Comparison of ENCODE assay signal across 8 cellular contexts in genomic region chr6:30618270-30618787, GRCh38. TPM values are rescaled to one million over a fixed set of nuclear protein-coding genes. Genes with fewer than 3 reads are reported as not detected.
DNase-seq lines count a peak whose midpoint lies in the region; ATAC-seq lines count a peak whose summit lies in the region.

No MANE protein-coding gene starts in this region.

- peak overlapping the region; percentile 97 for H3K27ac Mint-ChIP-seq in T-helper 2 cell treated with Interferon-gamma antibody and Interleukin-4, amounts not matched to agents 5 μg/mL and 100 μg/mL, for 36 hours
- H3K27ac Mint-ChIP-seq in activated CD8-positive, alpha-beta T cell treated with anti-CD3 and anti-CD28 coated beads, Interleukin-2, amount 10 ng/mL, durations not matched to agents 7 days and 5 days, result peak overlapping the region; percentile 98

- no peaks in the 10 kb centered on the region for H3K9me3 Mint-ChIP-seq in T-helper 2 cell treated with Interferon-gamma antibody and Interleukin-4, amounts not matched to agents 5 μg/mL and 100 μg/mL, for 36 hours
- no peaks in the 10 kb centered on the region for H3K9me3 Mint-ChIP-seq in activated CD8-positive, alpha-beta T cell treated with anti-CD3 and anti-CD28 coated beads, Interleukin-2, amount 10 ng/mL, durations not matched to agents 7 days and 5 days (ENCODE audit: insufficient read depth)

- H3K36me3 ChIP-seq in iPS-20b (ENCODE audit: insufficient read depth, low read depth, low read length) (peaks cover 65% of the 10 kb centered on the region), subcutaneous abdominal adipose tissue (ENCODE audit: control insufficient read depth in 5 of 5, insufficient read depth in 5 of 5, low read length in 5 of 5) (peaks cover 4 to 48% (median 30%) of the 10 kb centered on the region in 5 donors)

- H3K9me3 ChIP-seq in iPS-20b (ENCODE audit: insufficient read depth, low read depth, low read length) (no peaks in the 10 kb centered on the region), subcutaneous abdominal adipose tissue (ENCODE audit: control insufficient read depth in 5 of 5, low read length in 5 of 5) (no peaks in the 10 kb centered on the region)

- peaks cover 16% of the 10 kb centered on the region for H3K4me1 ChIP-seq in iPS-20b (ENCODE audit: insufficient read depth, low read length)
- peaks cover 10 to 31% (median 26%) of the 10 kb centered on the region in 5 donors for H3K4me1 ChIP-seq in subcutaneous abdominal adipose tissue (ENCODE audit: control insufficient read depth in 5 of 5, insufficient read depth in 5 of 5, low read length in 5 of 5)

- H3K27ac ChIP-seq in iPS-20b (ENCODE audit: low read length), result peak overlapping the region; percentile 83
- peak overlapping the region; percentile 99 for H3K27ac ChIP-seq in subcutaneous abdominal adipose tissue (ENCODE audit: low read depth, low read length)

- no peaks in the 10 kb centered on the region for H3K27me3 ChIP-seq in iPS-20b (ENCODE audit: insufficient read depth, low read length)
- no peaks in the 10 kb centered on the region for H3K27me3 ChIP-seq in subcutaneous abdominal adipose tissue (ENCODE audit: control insufficient read depth in 5 of 5, insufficient read depth in 4 of 5, low read length in 5 of 5)

- no peak for DNase-seq in T-helper 2 cell treated with Interferon-gamma antibody and Interleukin-4, amounts not matched to agents 5 μg/mL and 100 μg/mL, for 36 hours (ENCODE audit: low spot score)
- DNase-seq in T-helper 2 cell (no peak), MV-4-11 (lab: John Stamatoyannopoulos, UW) (no peak), GM19238 (ENCODE audit: insufficient read length, low spot score) (no peak)
- DNase-seq in activated CD8-positive, alpha-beta T cell treated with anti-CD3 and anti-CD28 coated beads, Interleukin-2, amount 10 ng/mL, durations not matched to agents 7 days and 5 days, result no peak

- POLR2A ChIA-PET in activated CD8-positive, alpha-beta T cell treated with anti-CD3 and anti-CD28 coated beads, Interleukin-2, amount 10 ng/mL, durations not matched to agents 7 days and 5 days (lab: Charles Lee), result interaction anchor here (0.7 to 2.2 kb wide), 24 partner anchors 8 to 405 kb away, joined by 3 to 25 read pairs (median 4); partner anchors contain the start of genes ABCF1, ATAT1, C6orf136 and DHX16

- no peak for ATAC-seq in activated CD8-positive, alpha-beta T cell treated with anti-CD3 and anti-CD28 coated beads, Interleukin-2, amount 10 ng/mL, durations not matched to agents 7 days and 5 days
- no peak for ATAC-seq in GM18517 (IDR thresholded peaks at IDR 0.05; ENCODE audit: unreplicated experiment)

- H3K4me3 Mint-ChIP-seq in T-helper 2 cell treated with Interferon-gamma antibody and Interleukin-4, amounts not matched to agents 5 μg/mL and 100 μg/mL, for 36 hours, result peak overlapping the region; percentile 91
- H3K4me3 Mint-ChIP-seq in activated CD8-positive, alpha-beta T cell treated with anti-CD3 and anti-CD28 coated beads, Interleukin-2, amount 10 ng/mL, durations not matched to agents 7 days and 5 days, result peak overlapping the region; percentile 93

- peaks cover 58% of the 10 kb centered on the region for H3K36me3 Mint-ChIP-seq in T-helper 2 cell treated with Interferon-gamma antibody and Interleukin-4, amounts not matched to agents 5 μg/mL and 100 μg/mL, for 36 hours (ENCODE audit: low read depth)
- H3K36me3 Mint-ChIP-seq in activated CD8-positive, alpha-beta T cell treated with anti-CD3 and anti-CD28 coated beads, Interleukin-2, amount 10 ng/mL, durations not matched to agents 7 days and 5 days (ENCODE audit: low read depth), result peaks cover 67% of the 10 kb centered on the region

- H3K9ac ChIP-seq in iPS-20b (ENCODE audit: low read depth, low read length) (peak overlapping the region; percentile 88), subcutaneous abdominal adipose tissue (ENCODE audit: low read length in 5 of 5) (peak overlapping the region; percentile 70 to 100 (median 89))

- CTCF ChIA-PET in activated CD8-positive, alpha-beta T cell treated with anti-CD3 and anti-CD28 coated beads, Interleukin-2, amount 10 ng/mL, durations not matched to agents 7 days and 5 days (lab: Charles Lee), result interaction anchor here (0.6 to 3.2 kb wide), 21 partner anchors 8 to 266 kb away, joined by 3 to 14 read pairs (median 4); partner anchors contain the start of genes ABCF1, ATAT1 and DHX16

- H3K4me3 ChIP-seq in iPS-20b (ENCODE audit: low read length) (peak overlapping the region; percentile 83), subcutaneous abdominal adipose tissue (ENCODE audit: low read depth in 1 of 5, low read length in 5 of 5) (peak overlapping the region; percentile 82 to 98 (median 93))

- H3K4me1 Mint-ChIP-seq in T-helper 2 cell treated with Interferon-gamma antibody and Interleukin-4, amounts not matched to agents 5 μg/mL and 100 μg/mL, for 36 hours (ENCODE audit: low read depth), result peaks cover 25% of the 10 kb centered on the region
- peaks cover 26% of the 10 kb centered on the region for H3K4me1 Mint-ChIP-seq in activated CD8-positive, alpha-beta T cell treated with anti-CD3 and anti-CD28 coated beads, Interleukin-2, amount 10 ng/mL, durations not matched to agents 7 days and 5 days (ENCODE audit: low read depth)

- peaks cover 5% of the 10 kb centered on the region for H3K27me3 Mint-ChIP-seq in T-helper 2 cell treated with Interferon-gamma antibody and Interleukin-4, amounts not matched to agents 5 μg/mL and 100 μg/mL, for 36 hours (ENCODE audit: low read depth)
- H3K27me3 Mint-ChIP-seq in activated CD8-positive, alpha-beta T cell treated with anti-CD3 and anti-CD28 coated beads, Interleukin-2, amount 10 ng/mL, durations not matched to agents 7 days and 5 days (ENCODE audit: low read depth), result peaks cover 2% of the 10 kb centered on the region

RNA-seq across cellular contexts. Expression of gene MRPS18B, which starts 0.7 kb away (rescaled TPM):
- 10 to 100 TPM; 43.2 to 43.6 TPM for total RNA-seq in activated CD8-positive, alpha-beta T cell treated with anti-CD3 and anti-CD28 coated beads, Interleukin-2, amount 10 ng/mL, durations not matched to agents 7 days and 5 days

RNA-seq across cellular contexts. Expression of gene PPP1R10, which starts 1.3 kb away (rescaled TPM):
- total RNA-seq in activated CD8-positive, alpha-beta T cell treated with anti-CD3 and anti-CD28 coated beads, Interleukin-2, amount 10 ng/mL, durations not matched to agents 7 days and 5 days, result 10 to 100 TPM; 92.8 to 99.7 TPM

RNA-seq across cellular contexts. Expression of gene ATAT1, which starts 8.3 kb away (rescaled TPM):
- total RNA-seq in activated CD8-positive, alpha-beta T cell treated with anti-CD3 and anti-CD28 coated beads, Interleukin-2, amount 10 ng/mL, durations not matched to agents 7 days and 5 days, result 10 to 100 TPM in 1 of 2 experiments, 1 to 10 TPM in 1; 10.0 to 10.5 TPM

RNA-seq across cellular contexts. Expression of gene C6orf136, which starts 28.6 kb away (rescaled TPM):
- total RNA-seq in activated CD8-positive, alpha-beta T cell treated with anti-CD3 and anti-CD28 coated beads, Interleukin-2, amount 10 ng/mL, durations not matched to agents 7 days and 5 days, result 10 to 100 TPM; 31.6 to 40.1 TPM

RNA-seq across cellular contexts. Expression of gene ABCF1, which starts 47.1 kb away (rescaled TPM):
- total RNA-seq in activated CD8-positive, alpha-beta T cell treated with anti-CD3 and anti-CD28 coated beads, Interleukin-2, amount 10 ng/mL, durations not matched to agents 7 days and 5 days, result 10 to 100 TPM; 72.2 to 79.6 TPM
